27 cellular contexts compared by ENCODE assay signal in the genomic region with DNA sequence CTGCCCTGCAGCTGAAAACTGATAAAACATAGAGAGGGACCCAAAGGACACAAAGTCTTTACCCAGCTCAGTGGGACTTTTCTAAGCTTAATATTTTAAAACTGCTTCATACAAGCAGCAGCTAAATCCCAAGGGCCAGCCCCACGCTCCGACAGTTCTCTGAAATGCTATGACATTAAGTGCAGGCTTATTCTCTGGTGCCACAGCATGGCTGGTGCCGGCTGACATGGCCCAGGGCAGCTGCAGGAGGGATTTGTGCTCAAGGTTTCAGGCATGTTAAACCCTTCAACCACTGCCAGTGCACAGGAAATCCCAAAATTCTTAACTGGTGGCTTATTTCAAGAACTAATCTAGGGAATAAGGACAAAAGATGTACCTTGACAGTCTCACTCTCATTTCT.
"Had no signal": no experiment of that assay in that cellular context is flagged by ENCODE, and none has a peak within 500 bp of the region (broad histone marks: within the 10 kb centered on the region; RNA-seq: fewer than 3 reads in every experiment).

No MANE protein-coding gene starts in this region.

- H3K36me3 ChIP-seq: adrenal gland, ascending aorta, brain microvascular endothelial cell, lower lobe of right lung, neutrophil, ovary, right lobe of liver, uterus had no signal

- DNase-seq: activated CD4-positive, alpha-beta T cell treated with anti-CD3 and anti-CD28 coated beads for 1 hour; activated CD8-positive, alpha-beta memory T cell treated with anti-CD3 and anti-CD28 coated beads for 24 hours; activated CD8-positive, alpha-beta memory T cell treated with anti-CD3 and anti-CD28 coated beads, Interleukin-2, amount 50 U/mL, for 4 hours; activated T-cell treated with anti-CD3 and anti-CD28 coated beads, Interleukin-2, amount 50 U/mL, for 24 hours; adrenal gland; brain microvascular endothelial cell; effector memory CD4-positive, alpha-beta T cell; foreskin melanocyte; hypothalamus; lower lobe of right lung; mesendoderm; naive thymus-derived CD8-positive, alpha-beta T cell; ovary; psoas muscle; right lobe of liver; small intestine; stimulated activated CD4-positive, alpha-beta T cell treated with anti-CD3 and anti-CD28 coated beads, Interleukin-15, amount 100 ng/mL, for 24 hours; stimulated activated CD4-positive, alpha-beta T cell treated with anti-CD3 and anti-CD28 coated beads, Interleukin-2, amount 100 ng/mL, for 48 hours; stimulated activated CD8-positive, alpha-beta memory T cell treated with anti-CD3 and anti-CD28 coated beads, Interleukin-4, amount 100 ng/mL, for 48 hours; stimulated activated naive B cell treated with anti-CD40 and anti-IgM and Interleukin-4, amounts not matched to agents 10 μg/mL and 1 μg/mL and 100 μg/mL, for 72 hours; T-helper 1 cell; trophoblast cell; uterus had no signal

- H3K4me3 ChIP-seq: adrenal gland, ascending aorta, lower lobe of right lung, ovary, psoas muscle, right lobe of liver, uterus had no signal

- H3K27me3 ChIP-seq: adrenal gland, ascending aorta, brain microvascular endothelial cell, neutrophil, ovary, right lobe of liver, uterus had no signal

- H3K4me1 ChIP-seq: ascending aorta, lower lobe of right lung, uterus had no signal

- ATAC-seq: activated T-helper 17 cell treated with anti-CD3 and anti-CD28 coated beads, Interleukin-2, amount 50 U/mL, for 72 hours; esophagus mucosa; lower lobe of right lung; naive thymus-derived CD8-positive, alpha-beta T cell; psoas muscle; right lobe of liver; stimulated activated naive B cell treated with anti-CD40 and anti-IgM and Interleukin-4, amounts not matched to agents 10 μg/mL and 1 μg/mL and 100 μg/mL, for 72 hours had no signal

- H3K27ac ChIP-seq: adrenal gland, ascending aorta, brain microvascular endothelial cell, lower lobe of right lung, neutrophil, ovary, psoas muscle, right lobe of liver, uterus had no signal

- H3K9me3 ChIP-seq: adrenal gland, ascending aorta, lower lobe of right lung, neutrophil, ovary, psoas muscle, right lobe of liver, uterus had no signal
